9 cellular contexts compared by ENCODE assay signal in the genomic region with DNA sequence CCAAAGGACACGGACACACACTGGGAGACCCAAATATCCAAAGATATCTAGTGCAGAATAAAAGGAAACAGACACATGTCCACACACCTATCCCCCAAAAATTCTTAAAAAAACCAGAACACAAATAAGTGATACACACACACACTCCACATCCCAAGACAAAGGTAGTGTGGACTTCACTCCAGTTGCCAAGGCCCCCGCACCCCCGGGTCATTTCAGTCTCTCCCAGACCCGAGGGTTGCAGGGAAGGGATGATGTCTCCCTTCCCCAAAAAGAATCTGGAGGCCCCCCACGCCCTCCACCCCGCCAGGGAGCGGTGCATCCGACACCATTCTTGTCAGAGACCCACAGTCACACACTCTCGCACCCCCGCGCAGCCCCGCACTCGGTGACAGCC. TPM values are rescaled to one million over a fixed set of nuclear protein-coding genes. Genes with fewer than 3 reads are reported as not detected.
DNase-seq lines count a peak whose midpoint lies in the region; ATAC-seq and TF ChIP-seq lines count a peak whose summit lies in the region.
"Had no signal": no experiment of that assay in that cellular context is flagged by ENCODE, and none has a peak within 500 bp of the region (broad histone marks: within the 10 kb centered on the region; RNA-seq: fewer than 3 reads in every experiment).

No MANE protein-coding gene starts in this region.

- H3K4me1 Mint-ChIP-seq in activated T-cell treated with anti-CD3 and anti-CD28 coated beads, Interleukin-2, amount 50 U/mL, for 72 hours (ENCODE audit: low read depth) = peaks cover 19% of the 10 kb centered on the region
- peaks cover 16% of the 10 kb centered on the region for H3K4me1 Mint-ChIP-seq in activated CD8-positive, alpha-beta T cell treated with anti-CD3 and anti-CD28 coated beads for 36 hours (ENCODE audit: low read depth)

- no CpG with 5 or more reads among the region's 13 CpGs for WGBS in iPS DF 6.9 (ENCODE audit: insufficient coverage, insufficient read length)
- 15% methylated on average over 13 of the region's 13 CpGs for WGBS in thymus

- no peak for TF ChIP-seq CTCF in activated CD8-positive, alpha-beta T cell treated with anti-CD3 and anti-CD28 coated beads for 36 hours (IDR thresholded peaks at IDR 0.05)

- POLR2A ChIA-PET in activated CD8-positive, alpha-beta T cell treated with anti-CD3 and anti-CD28 coated beads for 36 hours (lab: Charles Lee) = no interaction called here

- H3K27me3 Mint-ChIP-seq in activated T-cell treated with anti-CD3 and anti-CD28 coated beads, Interleukin-2, amount 50 U/mL, for 72 hours (ENCODE audit: low read depth) = peaks cover 72% of the 10 kb centered on the region
- H3K27me3 Mint-ChIP-seq in activated CD8-positive, alpha-beta T cell treated with anti-CD3 and anti-CD28 coated beads for 36 hours = peaks cover 60% of the 10 kb centered on the region

- CTCF ChIA-PET in activated CD8-positive, alpha-beta T cell treated with anti-CD3 and anti-CD28 coated beads for 36 hours (lab: Charles Lee) = no interaction called here

- H3K36me3 ChIP-seq in iPS DF 6.9 (ENCODE audit: control insufficient read depth, insufficient read depth, low read length) = no peaks in the 10 kb centered on the region
- H3K36me3 ChIP-seq in thymus (ENCODE audit: control insufficient read depth, insufficient read depth) = no peaks in the 10 kb centered on the region

- H3K9me3 ChIP-seq in iPS DF 6.9 (ENCODE audit: control insufficient read depth, insufficient read depth, low read length) = no peaks in the 10 kb centered on the region
- H3K9me3 ChIP-seq in thymus (ENCODE audit: control insufficient read depth) = no peaks in the 10 kb centered on the region

- no peaks in the 10 kb centered on the region for H3K27me3 ChIP-seq in iPS DF 6.9 (ENCODE audit: control insufficient read depth, insufficient read depth, low read length)
- peaks cover 61% of the 10 kb centered on the region for H3K27me3 ChIP-seq in thymus (ENCODE audit: control insufficient read depth, insufficient read depth)

- DNase-seq in activated T-cell treated with anti-CD3 and anti-CD28 coated beads, Interleukin-2, amount 50 U/mL, for 72 hours = no peak
- DNase-seq in activated T-cell treated with anti-CD3 and anti-CD28 coated beads, Interleukin-2, amount 50 U/mL, for 48 hours = no peak
- DNase-seq in activated CD8-positive, alpha-beta T cell treated with anti-CD3 and anti-CD28 coated beads for 36 hours = no peak
- no peak for DNase-seq in iPS DF 6.9 (ENCODE audit: low read depth, low spot score)
- DNase-seq in GM19238 (ENCODE audit: insufficient read length, low spot score) = no peak
- no peak for DNase-seq in COLO668 (lab: John Stamatoyannopoulos, UW; ENCODE audit: unreplicated experiment)
- DNase-seq in NCI-H1436 (lab: John Stamatoyannopoulos, UW) = no peak

- H3K27ac ChIP-seq in iPS DF 6.9 (ENCODE audit: low read length) (no peak overlapping the region), thymus (ENCODE audit: low read depth) (no peak overlapping the region)

- no peaks in the 10 kb centered on the region for H3K9me3 Mint-ChIP-seq in activated T-cell treated with anti-CD3 and anti-CD28 coated beads, Interleukin-2, amount 50 U/mL, for 72 hours
- H3K9me3 Mint-ChIP-seq in activated CD8-positive, alpha-beta T cell treated with anti-CD3 and anti-CD28 coated beads for 36 hours = no peaks in the 10 kb centered on the region

- H3K36me3 Mint-ChIP-seq in activated T-cell treated with anti-CD3 and anti-CD28 coated beads, Interleukin-2, amount 50 U/mL, for 72 hours (ENCODE audit: insufficient read depth in 2 of 2) = peaks cover 0 to 3% of the 10 kb centered on the region in 2 donors
- H3K36me3 Mint-ChIP-seq in activated CD8-positive, alpha-beta T cell treated with anti-CD3 and anti-CD28 coated beads for 36 hours (ENCODE audit: low read depth) = no peaks in the 10 kb centered on the region

- no peak overlapping the region for H3K27ac Mint-ChIP-seq in activated T-cell treated with anti-CD3 and anti-CD28 coated beads, Interleukin-2, amount 50 U/mL, for 72 hours
- no peak overlapping the region for H3K27ac Mint-ChIP-seq in activated CD8-positive, alpha-beta T cell treated with anti-CD3 and anti-CD28 coated beads for 36 hours

- peaks cover 6% of the 10 kb centered on the region for H3K4me1 ChIP-seq in iPS DF 6.9 (ENCODE audit: control insufficient read depth, insufficient read depth, low read length)
- H3K4me1 ChIP-seq in thymus (ENCODE audit: control insufficient read depth, insufficient read depth, low read length) = peaks cover 4% of the 10 kb centered on the region

- H3K4me3 Mint-ChIP-seq in activated T-cell treated with anti-CD3 and anti-CD28 coated beads, Interleukin-2, amount 50 U/mL, for 72 hours = peak overlapping the region; percentile 26 to 63
- H3K4me3 Mint-ChIP-seq in activated CD8-positive, alpha-beta T cell treated with anti-CD3 and anti-CD28 coated beads for 36 hours = peak overlapping the region; percentile 24

- intact Hi-C loops in activated CD8-positive, alpha-beta T cell treated with anti-CD3 and anti-CD28 coated beads for 36 hours (cut with micrococcal nuclease) = loop anchor here (10.0 kb wide), 1 partner anchor 319 kb away; the partner anchor contains the start of genes SIPA1L3 and WDR87

- H3K4me3 ChIP-seq in iPS DF 6.9 (ENCODE audit: low read length) = peak overlapping the region; percentile 56; the same call in 1 of the 2 replicates
- H3K4me3 ChIP-seq in thymus (ENCODE audit: low read length) = peak overlapping the region; percentile 47

- no peak for ATAC-seq in activated T-cell treated with anti-CD3 and anti-CD28 coated beads, Interleukin-2, amount 50 U/mL, for 72 hours (replicated peaks in 1 of 2)
- ATAC-seq in activated CD8-positive, alpha-beta T cell treated with anti-CD3 and anti-CD28 coated beads for 36 hours = no peak

RNA-seq across cellular contexts. Expression of gene DPF1, which starts 0.4 kb away (rescaled TPM):
- under 1 TPM; 0.65 to 0.99 TPM for total RNA-seq in activated T-cell treated with anti-CD3 and anti-CD28 coated beads, Interleukin-2, amount 50 U/mL, for 72 hours
- 1 to 10 TPM in 1 of 2 experiments, under 1 TPM in 1; 0.47 to 1.0 TPM for total RNA-seq in activated CD8-positive, alpha-beta T cell treated with anti-CD3 and anti-CD28 coated beads for 36 hours
- 0.09 TPM for polyA plus RNA-seq in thymus

RNA-seq across cellular contexts. Expression of gene PPP1R14A, which starts 32.6 kb away (rescaled TPM):
- total RNA-seq in activated T-cell treated with anti-CD3 and anti-CD28 coated beads, Interleukin-2, amount 50 U/mL, for 72 hours = 1 to 10 TPM; 1.7 to 3.8 TPM
- total RNA-seq in activated CD8-positive, alpha-beta T cell treated with anti-CD3 and anti-CD28 coated beads for 36 hours = 1 to 10 TPM in 1 of 2 experiments, under 1 TPM in 1; 0.60 to 1.5 TPM
- 59.0 TPM for polyA plus RNA-seq in thymus
- total RNA-seq: NCI-H460 had no signal

RNA-seq across cellular contexts. Expression of gene SPINT2, which starts 40.8 kb away (rescaled TPM):
- total RNA-seq in activated T-cell treated with anti-CD3 and anti-CD28 coated beads, Interleukin-2, amount 50 U/mL, for 72 hours = 100 to 1,000 TPM in 1 of 2 donors, 10 to 100 TPM in 1; 89.1 to 115 TPM
- total RNA-seq in activated CD8-positive, alpha-beta T cell treated with anti-CD3 and anti-CD28 coated beads for 36 hours = 10 to 100 TPM; 56.2 to 68.4 TPM
- polyA plus RNA-seq in thymus = 253 TPM
